ENCODE assay signal across 17 cellular contexts in the genomic region with DNA sequence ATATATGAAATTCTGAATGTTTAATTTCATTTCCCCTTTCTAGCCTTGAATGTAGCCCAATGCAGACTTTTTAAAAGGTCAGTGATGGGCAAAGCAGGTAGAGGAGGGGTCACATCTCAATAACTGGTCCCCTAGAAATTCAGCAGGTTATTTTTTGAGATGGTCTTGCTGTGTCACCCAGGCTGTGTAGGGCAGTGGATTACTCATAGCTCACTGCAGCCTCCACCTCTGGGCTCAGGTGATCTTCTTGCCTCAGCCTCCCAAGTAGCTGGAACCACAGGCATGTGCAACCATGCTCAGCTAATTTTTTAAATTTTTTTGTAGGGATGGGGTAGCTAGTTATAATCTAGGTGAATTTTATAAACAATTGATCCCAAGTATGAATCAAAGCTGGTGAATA. TPM values are rescaled to one million over a fixed set of nuclear protein-coding genes. Genes with fewer than 3 reads are reported as not detected.
DNase-seq lines count a peak whose midpoint lies in the region; ATAC-seq and TF ChIP-seq lines count a peak whose summit lies in the region.
"Had no signal": no experiment of that assay in that cellular context is flagged by ENCODE, and none has a peak within 500 bp of the region (broad histone marks: within the 10 kb centered on the region; RNA-seq: fewer than 3 reads in every experiment).

No MANE protein-coding gene starts in this region.

- no peak overlapping the region for H3K4me3 Mint-ChIP-seq in activated T-helper 17 cell treated with anti-CD3 and anti-CD28 coated beads, Interleukin-2, amount 50 U/mL, for 72 hours
- no peak overlapping the region for H3K4me3 Mint-ChIP-seq in stimulated activated memory B cell treated with anti-CD40 and anti-IgM and Interleukin-4, amounts not matched to agents 10 μg/mL and 1 μg/mL and 100 μg/mL, for 72 hours
- H3K4me3 Mint-ChIP-seq: CD4-positive, alpha-beta T cell had no signal

- DNase-seq in PC-9: peak in 1 of 2 experiments; percentile 46
- peak; percentile 12 for DNase-seq in glomerular visceral epithelial cell (ENCODE audit: extremely low spot score)
- no peak for DNase-seq in HuH-7 (ENCODE audit: low spot score)
- no peak for DNase-seq in NCI-H2171 treated with DMSO at 0.1 percent for 48 hours (lab: John Stamatoyannopoulos, UW)
- DNase-seq in stimulated activated CD4-positive, alpha-beta T cell treated with anti-CD3 and anti-CD28 coated beads, Interleukin-12 subunit alpha, Interleukin-12 subunit beta, amount 100 ng/mL, for 4 hours: no peak
- DNase-seq: BE2C; Calu3; CD4-positive, alpha-beta T cell; DMS53; IMR-90; MV-4-11; NCI-H1417 treated with DMSO at 0.1 percent for 48 hours; NCI-H2029; NCI-H2171; NCI-H748 treated with DMSO at 0.1 percent for 48 hours had no signal

- no peaks in the 10 kb centered on the region for H3K79me2 ChIP-seq in PC-9 (ENCODE audit: low read depth)

- H3K36me3 Mint-ChIP-seq in activated T-helper 17 cell treated with anti-CD3 and anti-CD28 coated beads, Interleukin-2, amount 50 U/mL, for 72 hours (ENCODE audit: low read depth): peaks cover 99% of the 10 kb centered on the region
- H3K36me3 Mint-ChIP-seq in stimulated activated memory B cell treated with anti-CD40 and anti-IgM and Interleukin-4, amounts not matched to agents 10 μg/mL and 1 μg/mL and 100 μg/mL, for 72 hours: peaks cover 56% of the 10 kb centered on the region

- no peak overlapping the region for H2AFZ ChIP-seq in PC-9

- peaks cover 35% of the 10 kb centered on the region; the same call in 1 of the 2 replicates for H3K36me3 ChIP-seq in PC-9 (ENCODE audit: low read depth)

- no peaks in the 10 kb centered on the region for H3K9me3 ChIP-seq in PC-9 (ENCODE audit: insufficient read depth, low read depth)
- H3K9me3 ChIP-seq: BE2C had no signal

- H3K9me3 Mint-ChIP-seq in activated T-helper 17 cell treated with anti-CD3 and anti-CD28 coated beads, Interleukin-2, amount 50 U/mL, for 72 hours: no peaks in the 10 kb centered on the region
- no peaks in the 10 kb centered on the region for H3K9me3 Mint-ChIP-seq in stimulated activated memory B cell treated with anti-CD40 and anti-IgM and Interleukin-4, amounts not matched to agents 10 μg/mL and 1 μg/mL and 100 μg/mL, for 72 hours
- H3K9me3 Mint-ChIP-seq: CD4-positive, alpha-beta T cell had no signal

- ATAC-seq in activated T-helper 17 cell treated with anti-CD3 and anti-CD28 coated beads, Interleukin-2, amount 50 U/mL, for 72 hours (replicated peaks): no peak
- ATAC-seq in stimulated activated memory B cell treated with anti-CD40 and anti-IgM and Interleukin-4, amounts not matched to agents 10 μg/mL and 1 μg/mL and 100 μg/mL, for 72 hours: no peak

- no peak overlapping the region for H3K4me2 ChIP-seq in PC-9

- no peaks in the 10 kb centered on the region for H3K9me2 ChIP-seq in PC-9 (ENCODE audit: insufficient read depth)

- peaks cover 49% of the 10 kb centered on the region for H3F3A ChIP-seq in PC-9 (ENCODE audit: insufficient read depth, low read depth)

- H4K20me1 ChIP-seq in PC-9 (ENCODE audit: insufficient read depth): peaks cover 12% of the 10 kb centered on the region

- no peak for TF ChIP-seq CTCF in PC-9 (conservative IDR thresholded peaks at IDR 0.05)

- H3K4me3 ChIP-seq in PC-9: no peak overlapping the region

- POLR2A ChIA-PET in PC-9 (lab: Charles Lee; ENCODE audit: unreplicated experiment): interaction anchor here (0.5 kb wide), 1 partner anchor 1199 kb away, joined by 16 read pairs; no protein-coding TSS in a partner anchor

- intact Hi-C loops in PC-9 (cut with micrococcal nuclease; ENCODE audit: unreplicated experiment): no loop called here

- H3K27ac ChIP-seq in PC-9: peak overlapping the region; percentile 30; the same call in 1 of the 2 replicates

- no peaks in the 10 kb centered on the region for H3K4me1 ChIP-seq in PC-9 (replicated peaks; ENCODE audit: insufficient read depth)
- H3K4me1 ChIP-seq: BE2C had no signal

- H3K27me3 Mint-ChIP-seq in activated T-helper 17 cell treated with anti-CD3 and anti-CD28 coated beads, Interleukin-2, amount 50 U/mL, for 72 hours: no peaks in the 10 kb centered on the region
- no peaks in the 10 kb centered on the region for H3K27me3 Mint-ChIP-seq in stimulated activated memory B cell treated with anti-CD40 and anti-IgM and Interleukin-4, amounts not matched to agents 10 μg/mL and 1 μg/mL and 100 μg/mL, for 72 hours
- H3K27me3 Mint-ChIP-seq: CD4-positive, alpha-beta T cell had no signal

- BruUV-seq in PC-9 (replicated peaks; lab: Mats Ljungman, UMichigan): no TSS peak

- H3K27ac Mint-ChIP-seq in activated T-helper 17 cell treated with anti-CD3 and anti-CD28 coated beads, Interleukin-2, amount 50 U/mL, for 72 hours: peak overlapping the region; percentile 61
- H3K27ac Mint-ChIP-seq in stimulated activated memory B cell treated with anti-CD40 and anti-IgM and Interleukin-4, amounts not matched to agents 10 μg/mL and 1 μg/mL and 100 μg/mL, for 72 hours: peak overlapping the region; percentile 48
- H3K27ac Mint-ChIP-seq: CD4-positive, alpha-beta T cell had no signal

- H3K4me1 Mint-ChIP-seq in activated T-helper 17 cell treated with anti-CD3 and anti-CD28 coated beads, Interleukin-2, amount 50 U/mL, for 72 hours: peaks cover 7% of the 10 kb centered on the region
- peaks cover 28% of the 10 kb centered on the region for H3K4me1 Mint-ChIP-seq in stimulated activated memory B cell treated with anti-CD40 and anti-IgM and Interleukin-4, amounts not matched to agents 10 μg/mL and 1 μg/mL and 100 μg/mL, for 72 hours

- H3K27me3 ChIP-seq in PC-9 (ENCODE audit: insufficient read depth, low read depth): no peaks in the 10 kb centered on the region
- H3K27me3 ChIP-seq: BE2C had no signal

- CTCF ChIA-PET in PC-9 (lab: Charles Lee): no interaction called here

RNA-seq across cellular contexts. Expression of a gene that starts 8.8 kb away (rescaled TPM):
- total RNA-seq in PC-9 (2021): 28.7 and 37.3 TPM in 2 replicates
- 10 to 100 TPM; 61.2 to 65.1 TPM for total RNA-seq in activated T-helper 17 cell treated with anti-CD3 and anti-CD28 coated beads, Interleukin-2, amount 50 U/mL, for 72 hours

RNA-seq across cellular contexts. Expression of a gene that starts 59.7 kb away (rescaled TPM):
- 52.0 and 61.5 TPM in 2 replicates for total RNA-seq in PC-9 (2021)
- total RNA-seq in activated T-helper 17 cell treated with anti-CD3 and anti-CD28 coated beads, Interleukin-2, amount 50 U/mL, for 72 hours: 10 to 100 TPM; 34.5 to 53.8 TPM

RNA-seq across cellular contexts. Expression of a gene that starts 59.8 kb away (rescaled TPM):
- 68.1 and 82.5 TPM in 2 replicates for total RNA-seq in PC-9 (2021)
- total RNA-seq in activated T-helper 17 cell treated with anti-CD3 and anti-CD28 coated beads, Interleukin-2, amount 50 U/mL, for 72 hours: 100 to 1,000 TPM; 109 to 310 TPM
